In the genomic region with DNA sequence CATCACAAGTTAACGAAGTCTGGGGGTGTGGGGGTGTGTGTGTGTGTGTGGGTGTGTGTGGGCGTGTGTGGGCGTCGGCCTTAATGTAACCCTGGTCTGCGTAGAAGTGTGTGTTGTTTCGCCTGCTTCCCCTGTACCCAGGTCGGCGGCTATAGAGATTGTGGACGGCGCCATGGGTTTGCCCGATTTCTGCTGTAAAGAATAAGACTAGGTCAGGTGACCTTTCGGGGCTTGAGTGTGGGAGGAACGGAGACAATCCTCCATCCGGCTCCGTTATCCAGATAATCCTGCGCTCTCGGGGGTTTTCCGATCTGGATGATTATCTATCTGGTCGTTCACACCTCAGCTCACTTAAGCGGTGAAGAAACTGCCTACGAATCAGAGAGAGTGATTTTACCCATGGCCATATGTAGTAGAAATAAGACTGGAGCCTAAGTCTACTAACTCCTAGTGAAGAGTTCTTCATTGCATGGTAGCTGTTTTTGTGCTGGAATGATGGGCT, we compare ENCODE assay signal across 1 cellular context.
TF ChIP-seq lines count a peak whose summit lies in the region.

No MANE protein-coding gene starts in this region.

TF ChIP-seq in HEK293, 187 proteins besides CTCF, POLR2A, EP300 and RAD21 (continued from another document):
- no peak for TF ChIP-seq ZNF560 (tag by site-specific recombination; IDR thresholded peaks at IDR 0.05; ENCODE audit: borderline replicate concordance)
- TF ChIP-seq ZNF155 (tag by site-specific recombination; IDR thresholded peaks at IDR 0.05) = no peak
- no peak for TF ChIP-seq ZNF132 (tag by site-specific recombination; IDR thresholded peaks at IDR 0.05; ENCODE audit: borderline replicate concordance)
- TF ChIP-seq KLF1 (tag by site-specific recombination; IDR thresholded peaks at IDR 0.05) = peak; percentile 97
- no peak for TF ChIP-seq ZNF423 (tag by site-specific recombination; IDR thresholded peaks at IDR 0.05)
- TF ChIP-seq, protein P1, sequence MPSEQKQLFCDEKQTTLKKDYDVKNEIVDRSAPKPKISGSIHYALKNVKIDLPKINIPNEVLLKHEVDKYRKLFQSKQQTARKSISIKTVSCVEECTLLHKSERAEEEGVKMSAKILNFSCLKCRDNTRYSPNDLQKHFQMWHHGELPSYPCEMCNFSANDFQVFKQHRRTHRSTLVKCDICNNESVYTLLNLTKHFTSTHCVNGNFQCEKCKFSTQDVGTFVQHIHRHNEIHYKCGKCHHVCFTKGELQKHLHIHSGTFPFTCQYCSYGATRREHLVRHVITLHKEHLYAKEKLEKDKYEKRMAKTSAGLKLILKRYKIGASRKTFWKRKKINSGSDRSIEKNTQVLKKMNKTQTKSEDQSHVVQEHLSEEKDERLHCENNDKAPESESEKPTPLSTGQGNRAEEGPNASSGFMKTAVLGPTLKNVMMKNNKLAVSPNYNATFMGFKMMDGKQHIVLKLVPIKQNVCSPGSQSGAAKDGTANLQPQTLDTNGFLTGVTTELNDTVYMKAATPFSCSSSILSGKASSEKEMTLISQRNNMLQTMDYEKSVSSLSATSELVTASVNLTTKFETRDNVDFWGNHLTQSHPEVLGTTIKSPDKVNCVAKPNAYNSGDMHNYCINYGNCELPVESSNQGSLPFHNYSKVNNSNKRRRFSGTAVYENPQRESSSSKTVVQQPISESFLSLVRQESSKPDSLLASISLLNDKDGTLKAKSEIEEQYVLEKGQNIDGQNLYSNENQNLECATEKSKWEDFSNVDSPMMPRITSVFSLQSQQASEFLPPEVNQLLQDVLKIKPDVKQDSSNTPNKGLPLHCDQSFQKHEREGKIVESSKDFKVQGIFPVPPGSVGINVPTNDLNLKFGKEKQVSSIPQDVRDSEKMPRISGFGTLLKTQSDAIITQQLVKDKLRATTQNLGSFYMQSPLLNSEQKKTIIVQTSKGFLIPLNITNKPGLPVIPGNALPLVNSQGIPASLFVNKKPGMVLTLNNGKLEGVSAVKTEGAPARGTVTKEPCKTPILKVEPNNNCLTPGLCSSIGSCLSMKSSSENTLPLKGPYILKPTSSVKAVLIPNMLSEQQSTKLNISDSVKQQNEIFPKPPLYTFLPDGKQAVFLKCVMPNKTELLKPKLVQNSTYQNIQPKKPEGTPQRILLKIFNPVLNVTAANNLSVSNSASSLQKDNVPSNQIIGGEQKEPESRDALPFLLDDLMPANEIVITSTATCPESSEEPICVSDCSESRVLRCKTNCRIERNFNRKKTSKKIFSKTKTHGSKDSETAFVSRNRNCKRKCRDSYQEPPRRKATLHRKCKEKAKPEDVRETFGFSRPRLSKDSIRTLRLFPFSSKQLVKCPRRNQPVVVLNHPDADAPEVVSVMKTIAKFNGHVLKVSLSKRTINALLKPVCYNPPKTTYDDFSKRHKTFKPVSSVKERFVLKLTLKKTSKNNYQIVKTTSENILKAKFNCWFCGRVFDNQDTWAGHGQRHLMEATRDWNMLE (tag by site-specific recombination; conservative IDR thresholded peaks at IDR 0.05; ENCODE audit: low read depth) = no peak
- no peak for TF ChIP-seq ZNF785 (tag by site-specific recombination; IDR thresholded peaks at IDR 0.05)
- TF ChIP-seq HOXA7 (CRISPR knock-in tag; IDR thresholded peaks at IDR 0.05; ENCODE audit: borderline replicate concordance) = no peak
- TF ChIP-seq ZNF266 (tag by site-specific recombination; IDR thresholded peaks at IDR 0.05; ENCODE audit: low read depth) = no peak
- no peak for TF ChIP-seq ZNF776 (tag by site-specific recombination; IDR thresholded peaks at IDR 0.05; ENCODE audit: borderline replicate concordance)
- TF ChIP-seq SETDB1 (IDR thresholded peaks at IDR 0.05; ENCODE audit: insufficient read length, low read length) = no peak
- TF ChIP-seq ZNF529 (tag by site-specific recombination; IDR thresholded peaks at IDR 0.05; ENCODE audit: insufficient replicate concordance) = no peak
- TF ChIP-seq, protein P2, sequence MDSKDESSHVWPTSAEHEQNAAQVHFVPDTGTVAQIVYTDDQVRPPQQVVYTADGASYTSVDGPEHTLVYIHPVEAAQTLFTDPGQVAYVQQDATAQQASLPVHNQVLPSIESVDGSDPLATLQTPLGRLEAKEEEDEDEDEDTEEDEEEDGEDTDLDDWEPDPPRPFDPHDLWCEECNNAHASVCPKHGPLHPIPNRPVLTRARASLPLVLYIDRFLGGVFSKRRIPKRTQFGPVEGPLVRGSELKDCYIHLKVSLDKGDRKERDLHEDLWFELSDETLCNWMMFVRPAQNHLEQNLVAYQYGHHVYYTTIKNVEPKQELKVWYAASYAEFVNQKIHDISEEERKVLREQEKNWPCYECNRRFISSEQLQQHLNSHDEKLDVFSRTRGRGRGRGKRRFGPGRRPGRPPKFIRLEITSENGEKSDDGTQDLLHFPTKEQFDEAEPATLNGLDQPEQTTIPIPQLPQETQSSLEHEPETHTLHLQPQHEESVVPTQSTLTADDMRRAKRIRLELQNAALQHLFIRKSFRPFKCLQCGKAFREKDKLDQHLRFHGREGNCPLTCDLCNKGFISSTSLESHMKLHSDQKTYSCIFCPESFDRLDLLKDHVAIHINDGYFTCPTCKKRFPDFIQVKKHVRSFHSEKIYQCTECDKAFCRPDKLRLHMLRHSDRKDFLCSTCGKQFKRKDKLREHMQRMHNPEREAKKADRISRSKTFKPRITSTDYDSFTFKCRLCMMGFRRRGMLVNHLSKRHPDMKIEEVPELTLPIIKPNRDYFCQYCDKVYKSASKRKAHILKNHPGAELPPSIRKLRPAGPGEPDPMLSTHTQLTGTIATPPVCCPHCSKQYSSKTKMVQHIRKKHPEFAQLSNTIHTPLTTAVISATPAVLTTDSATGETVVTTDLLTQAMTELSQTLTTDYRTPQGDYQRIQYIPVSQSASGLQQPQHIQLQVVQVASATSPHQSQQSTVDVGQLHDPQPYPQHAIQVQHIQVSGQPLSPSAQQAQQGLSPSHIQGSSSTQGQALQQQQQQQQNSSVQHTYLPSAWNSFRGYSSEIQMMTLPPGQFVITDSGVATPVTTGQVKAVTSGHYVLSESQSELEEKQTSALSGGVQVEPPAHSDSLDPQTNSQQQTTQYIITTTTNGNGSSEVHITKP (tag by site-specific recombination; IDR thresholded peaks at IDR 0.05) = peak; percentile 52; the same call in 1 of the 2 replicates
- no peak for TF ChIP-seq ZNF670 (tag by site-specific recombination; IDR thresholded peaks at IDR 0.05; ENCODE audit: low read depth)
- TF ChIP-seq, protein P3, sequence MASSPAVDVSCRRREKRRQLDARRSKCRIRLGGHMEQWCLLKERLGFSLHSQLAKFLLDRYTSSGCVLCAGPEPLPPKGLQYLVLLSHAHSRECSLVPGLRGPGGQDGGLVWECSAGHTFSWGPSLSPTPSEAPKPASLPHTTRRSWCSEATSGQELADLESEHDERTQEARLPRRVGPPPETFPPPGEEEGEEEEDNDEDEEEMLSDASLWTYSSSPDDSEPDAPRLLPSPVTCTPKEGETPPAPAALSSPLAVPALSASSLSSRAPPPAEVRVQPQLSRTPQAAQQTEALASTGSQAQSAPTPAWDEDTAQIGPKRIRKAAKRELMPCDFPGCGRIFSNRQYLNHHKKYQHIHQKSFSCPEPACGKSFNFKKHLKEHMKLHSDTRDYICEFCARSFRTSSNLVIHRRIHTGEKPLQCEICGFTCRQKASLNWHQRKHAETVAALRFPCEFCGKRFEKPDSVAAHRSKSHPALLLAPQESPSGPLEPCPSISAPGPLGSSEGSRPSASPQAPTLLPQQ (tag by site-specific recombination; IDR thresholded peaks at IDR 0.05) = no peak
- TF ChIP-seq ZNF214 (tag by site-specific recombination; IDR thresholded peaks at IDR 0.05; ENCODE audit: borderline replicate concordance) = no peak
- peak; percentile 99 for TF ChIP-seq ZBTB17 (tag by site-specific recombination; IDR thresholded peaks at IDR 0.05)
- no peak for TF ChIP-seq MZF1 (tag by site-specific recombination; IDR thresholded peaks at IDR 0.05; ENCODE audit: borderline replicate concordance)
- no peak for TF ChIP-seq ZNF211 (tag by site-specific recombination; IDR thresholded peaks at IDR 0.05; ENCODE audit: low read depth)
- TF ChIP-seq ZNF843 (tag by site-specific recombination; IDR thresholded peaks at IDR 0.05) = no peak
- TF ChIP-seq ZNF558 (tag by site-specific recombination; IDR thresholded peaks at IDR 0.05) = no peak
- TF ChIP-seq ZSCAN16 (tag by site-specific recombination; IDR thresholded peaks at IDR 0.05) = no peak
- no peak for TF ChIP-seq ZBTB8A (tag by site-specific recombination; IDR thresholded peaks at IDR 0.05)
- no peak for TF ChIP-seq ZNF629 (tag by site-specific recombination; IDR thresholded peaks at IDR 0.05)
- no peak for TF ChIP-seq ZNF174 (tag by site-specific recombination; IDR thresholded peaks at IDR 0.05)
- no peak for TF ChIP-seq ZXDB (tag by site-specific recombination; IDR thresholded peaks at IDR 0.05)
- TF ChIP-seq, protein P4, sequence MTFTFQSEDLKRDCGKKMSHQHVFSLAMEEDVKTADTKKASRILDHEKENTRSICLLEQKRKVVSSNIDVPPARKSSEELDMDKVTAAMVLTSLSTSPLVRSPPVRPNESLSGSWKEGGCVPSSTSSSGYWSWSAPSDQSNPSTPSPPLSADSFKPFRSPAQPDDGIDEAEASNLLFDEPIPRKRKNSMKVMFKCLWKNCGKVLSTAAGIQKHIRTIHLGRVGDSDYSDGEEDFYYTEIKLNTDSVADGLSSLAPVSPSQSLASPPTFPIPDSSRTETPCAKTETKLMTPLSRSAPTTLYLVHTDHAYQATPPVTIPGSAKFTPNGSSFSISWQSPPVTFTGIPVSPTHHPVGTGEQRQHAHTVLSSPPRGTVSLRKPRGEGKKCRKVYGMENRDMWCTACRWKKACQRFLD (tag by site-specific recombination; IDR thresholded peaks at IDR 0.05) = no peak
- TF ChIP-seq ZNF701 (tag by site-specific recombination; IDR thresholded peaks at IDR 0.05) = no peak
